In genomic region chr16:51573191-51573590, GRCh38 we compare ENCODE assay signal across 17 cellular contexts.
"Had no signal": no experiment of that assay in that cellular context is flagged by ENCODE, and none has a peak within 500 bp of the region (broad histone marks: within the 10 kb centered on the region; RNA-seq: fewer than 3 reads in every experiment).

No MANE protein-coding gene starts in this region.

- DNase-seq: dorsolateral prefrontal cortex; effector CD4-positive, alpha-beta T cell; heart left ventricle; kidney; left lung; mammary epithelial cell; natural killer cell; pancreas; stimulated activated CD4-positive, alpha-beta T cell treated with anti-CD3 and anti-CD28 coated beads, Interleukin-12 subunit alpha, Interleukin-12 subunit beta, amount 100 ng/mL, for 4 hours; stimulated activated CD4-positive, alpha-beta T cell treated with anti-CD3 and anti-CD28 coated beads, Interleukin-1b, Interleukin-23, amount 100 ng/mL, for 48 hours; stimulated activated CD4-positive, alpha-beta T cell treated with anti-CD3 and anti-CD28 coated beads, Interleukin-4, amount 100 ng/mL, for 1 hour; stimulated activated CD8-positive, alpha-beta memory T cell treated with anti-CD3 and anti-CD28 coated beads, Interleukin-4, amount 100 ng/mL, for 48 hours; stimulated activated naive CD4-positive, alpha-beta T cell; stimulated activated naive CD8-positive, alpha-beta T cell treated with anti-CD3 and anti-CD28 coated beads, Interleukin-15, amount 100 ng/mL, for 72 hours; thyroid gland; trophoblast cell had no signal

- ATAC-seq: heart left ventricle; left lung; natural killer cell; pancreas; sciatic nerve; stimulated activated naive CD8-positive, alpha-beta T cell treated with anti-CD3 and anti-CD28 coated beads, Interleukin-15, amount 100 ng/mL, for 72 hours had no signal
